ENCODE assay signal across 1 cellular context in the genomic region with DNA sequence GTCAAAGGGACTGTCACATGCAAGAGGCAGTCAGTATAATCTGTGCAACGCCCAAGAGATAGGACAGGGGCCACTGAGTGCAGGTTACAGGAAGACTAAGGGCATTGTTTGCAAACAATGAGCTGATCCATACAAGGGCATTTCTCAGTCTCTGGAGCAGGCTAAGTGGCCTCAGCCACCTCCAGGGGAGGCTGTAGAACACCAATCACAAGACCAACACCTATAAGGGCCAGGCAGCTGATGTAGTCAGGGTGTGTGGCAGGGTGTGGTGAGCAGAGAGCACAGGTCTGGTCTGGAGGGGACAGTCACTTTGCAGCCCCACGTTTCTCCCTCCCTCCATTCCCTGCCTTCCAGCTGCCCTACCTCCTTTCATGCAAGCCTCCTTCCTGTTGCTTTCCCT.
TF ChIP-seq lines count a peak whose summit lies in the region.

No MANE protein-coding gene starts in this region.

TF ChIP-seq in GM23338, 12 proteins besides CTCF, POLR2A, EP300 and RAD21 (continued from another document):
- TF ChIP-seq, protein P1, sequence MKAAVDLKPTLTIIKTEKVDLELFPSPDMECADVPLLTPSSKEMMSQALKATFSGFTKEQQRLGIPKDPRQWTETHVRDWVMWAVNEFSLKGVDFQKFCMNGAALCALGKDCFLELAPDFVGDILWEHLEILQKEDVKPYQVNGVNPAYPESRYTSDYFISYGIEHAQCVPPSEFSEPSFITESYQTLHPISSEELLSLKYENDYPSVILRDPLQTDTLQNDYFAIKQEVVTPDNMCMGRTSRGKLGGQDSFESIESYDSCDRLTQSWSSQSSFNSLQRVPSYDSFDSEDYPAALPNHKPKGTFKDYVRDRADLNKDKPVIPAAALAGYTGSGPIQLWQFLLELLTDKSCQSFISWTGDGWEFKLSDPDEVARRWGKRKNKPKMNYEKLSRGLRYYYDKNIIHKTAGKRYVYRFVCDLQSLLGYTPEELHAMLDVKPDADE (IDR thresholded peaks at IDR 0.05), result no peak
- TF ChIP-seq EZH2phosphoT487 (IDR thresholded peaks at IDR 0.05; ENCODE audit: unreplicated experiment), result no peak
- TF ChIP-seq POLR2AphosphoS5 (IDR thresholded peaks at IDR 0.05; ENCODE audit: low read depth), result no peak
- no peak for TF ChIP-seq JUNB (IDR thresholded peaks at IDR 0.05; ENCODE audit: unreplicated experiment)
- TF ChIP-seq STAT1 (IDR thresholded peaks at IDR 0.05; ENCODE audit: unreplicated experiment), result no peak
- no peak for TF ChIP-seq CREB1 (CRISPR knock-in tag; IDR thresholded peaks at IDR 0.05; ENCODE audit: low read depth)
- TF ChIP-seq REST (IDR thresholded peaks at IDR 0.05; ENCODE audit: unreplicated experiment), result no peak
- no peak for TF ChIP-seq ZNF462 (CRISPR knock-in tag; IDR thresholded peaks at IDR 0.05)
- no peak for TF ChIP-seq ZNF114 (CRISPR knock-in tag; IDR thresholded peaks at IDR 0.05)
- TF ChIP-seq ZNF331 (CRISPR knock-in tag; IDR thresholded peaks at IDR 0.05; ENCODE audit: low read depth), result no peak
